In the genomic region with DNA sequence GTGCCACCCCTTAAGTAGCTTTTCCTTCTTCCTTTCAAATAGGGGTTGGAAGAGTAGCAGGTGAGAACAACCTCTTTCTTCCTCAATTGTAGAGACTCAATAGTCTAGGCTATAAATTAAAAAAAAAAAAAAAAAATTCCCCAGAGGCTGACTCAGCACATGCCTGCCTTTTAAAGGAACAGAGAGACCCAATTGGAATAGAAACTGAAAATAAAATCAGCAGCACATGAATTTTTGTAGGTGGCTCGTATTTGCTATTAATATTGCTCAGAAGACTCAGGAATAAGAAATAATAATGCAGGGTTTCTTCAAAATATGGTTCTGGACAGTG, we compare ENCODE assay signal across 8 cellular contexts. TPM values are rescaled to one million over a fixed set of nuclear protein-coding genes. Genes with fewer than 3 reads are reported as not detected.
DNase-seq lines count a peak whose midpoint lies in the region; ATAC-seq, FAIRE-seq and TF ChIP-seq lines count a peak whose summit lies in the region.

No MANE protein-coding gene starts in this region.

- H3K79me2 ChIP-seq in neural progenitor cell (ENCODE audit: low read depth) = peaks cover 100% of the 10 kb centered on the region

- 4% methylated on average over 1 of the region's 1 CpG for WGBS in lower leg skin, 2 donors

- no peak overlapping the region for H2AFZ ChIP-seq in neural progenitor cell (replicated peaks)

- DNase-seq in activated CD4-positive, alpha-beta T cell treated with anti-CD3 and anti-CD28 coated beads for 36 hours = no peak
- no peak for DNase-seq in activated CD4-positive, alpha-beta T cell treated with anti-CD3 and anti-CD28 coated beads, Interleukin-2, amount 50 U/mL, for 1 hour
- peak; percentile 41 for DNase-seq in NCI-H2171 (lab: John Stamatoyannopoulos, UW)
- peak; percentile 25 for DNase-seq in dedifferentiated amniotic fluid mesenchymal stem cell (ENCODE audit: extremely low spot score)
- DNase-seq in neural progenitor cell (ENCODE audit: low spot score) = no peak
- no peak for DNase-seq in NCI-H146 (lab: John Stamatoyannopoulos, UW)
- DNase-seq in lower leg skin (ENCODE audit: low spot score in 2 of 2) = no peak
- DNase-seq in H54 (ENCODE audit: insufficient read length, low spot score) = no peak

- peaks cover 84% of the 10 kb centered on the region for H3K4me1 ChIP-seq in neural progenitor cell

- H4K20me1 ChIP-seq in neural progenitor cell (ENCODE audit: low read depth) = peaks cover 100% of the 10 kb centered on the region

- peak overlapping the region; percentile 72 for H3K4me3 Mint-ChIP-seq in activated CD4-positive, alpha-beta T cell treated with anti-CD3 and anti-CD28 coated beads for 36 hours
- no peak overlapping the region for H3K4me3 Mint-ChIP-seq in neural progenitor cell

- H3K4me1 Mint-ChIP-seq in activated CD4-positive, alpha-beta T cell treated with anti-CD3 and anti-CD28 coated beads for 36 hours = peaks cover 89% of the 10 kb centered on the region
- peaks cover 37% of the 10 kb centered on the region for H3K4me1 Mint-ChIP-seq in neural progenitor cell

- intact Hi-C loops in activated CD4-positive, alpha-beta T cell treated with anti-CD3 and anti-CD28 coated beads for 36 hours (cut with DNase I, micrococcal nuclease) = loop anchor here (1.0 to 5.0 kb wide), 7 partner anchors 19 to 379 kb away; a partner anchor contains a TSS
- intact Hi-C loops in lower leg skin (cut with DNase I; ENCODE audit: low total_unique reads) = no loop called here

- H3F3A ChIP-seq in neural progenitor cell (ENCODE audit: low read depth) = peaks cover 40% of the 10 kb centered on the region

- no peaks in the 10 kb centered on the region for H3K9me3 ChIP-seq in neural progenitor cell (ENCODE audit: low read depth)

- H3K4me3 ChIP-seq in neural progenitor cell (no peak overlapping the region), lower leg skin (ENCODE audit: low read depth, poor library complexity, severe bottlenecking) (no peak overlapping the region)

- H3K27me3 ChIP-seq in neural progenitor cell = no peaks in the 10 kb centered on the region

- no peak overlapping the region for H3K9ac ChIP-seq in neural progenitor cell

- peak overlapping the region; percentile 56 for H3K4me2 ChIP-seq in neural progenitor cell

- no peak for TF ChIP-seq POLR2A in lower leg skin (IDR thresholded peaks at IDR 0.05)
- TF ChIP-seq POLR2A in H54 (IDR thresholded peaks at IDR 0.05; ENCODE audit: low read depth, low read length) = no peak

- ATAC-seq in activated CD4-positive, alpha-beta T cell treated with anti-CD3 and anti-CD28 coated beads for 36 hours = peak; percentile 46

- no peak for FAIRE-seq in H54 (lab: Jason Lieb, UNC)

- peak overlapping the region; percentile 87 for H3K27ac Mint-ChIP-seq in activated CD4-positive, alpha-beta T cell treated with anti-CD3 and anti-CD28 coated beads for 36 hours
- no peak overlapping the region for H3K27ac Mint-ChIP-seq in neural progenitor cell

- H3K27me3 Mint-ChIP-seq in activated CD4-positive, alpha-beta T cell treated with anti-CD3 and anti-CD28 coated beads for 36 hours = no peaks in the 10 kb centered on the region
- no peaks in the 10 kb centered on the region for H3K27me3 Mint-ChIP-seq in neural progenitor cell (ENCODE audit: insufficient read depth, low read depth)

- H3K36me3 ChIP-seq in neural progenitor cell = no peaks in the 10 kb centered on the region

- no peak for TF ChIP-seq CTCF in neural progenitor cell (IDR thresholded peaks at IDR 0.05)
- TF ChIP-seq CTCF in lower leg skin (IDR thresholded peaks at IDR 0.05) = no peak

- H3K36me3 Mint-ChIP-seq in activated CD4-positive, alpha-beta T cell treated with anti-CD3 and anti-CD28 coated beads for 36 hours (ENCODE audit: low read depth) = peaks cover 20% of the 10 kb centered on the region
- peaks cover 5% of the 10 kb centered on the region for H3K36me3 Mint-ChIP-seq in neural progenitor cell

- no peaks in the 10 kb centered on the region for H3K9me3 Mint-ChIP-seq in activated CD4-positive, alpha-beta T cell treated with anti-CD3 and anti-CD28 coated beads for 36 hours (ENCODE audit: low read depth)
- H3K9me3 Mint-ChIP-seq in neural progenitor cell = no peaks in the 10 kb centered on the region

- H3K27ac ChIP-seq in neural progenitor cell = no peak overlapping the region

- POLR2A ChIA-PET in activated CD4-positive, alpha-beta T cell treated with anti-CD3 and anti-CD28 coated beads for 36 hours (lab: Charles Lee) = interaction anchor here (0.7 to 1.7 kb wide), 2 partner anchors 20 to 47 kb away, joined by 3 to 4 read pairs; no protein-coding TSS in a partner anchor

- CTCF ChIA-PET in activated CD4-positive, alpha-beta T cell treated with anti-CD3 and anti-CD28 coated beads for 36 hours (lab: Charles Lee) = interaction anchor here (1.1 to 3.6 kb wide), 2 partner anchors 57 to 87 kb away, joined by 3 to 16 read pairs; no protein-coding TSS in a partner anchor

RNA-seq across cellular contexts. Expression of a gene that starts 19.3 kb away (rescaled TPM):
- 100 to 1,000 TPM; 111 to 124 TPM for total RNA-seq in activated CD4-positive, alpha-beta T cell treated with anti-CD3 and anti-CD28 coated beads for 36 hours
- total RNA-seq in neural progenitor cell (ENCODE audit: low replicate concordance) = 31.6 and 58.9 TPM in 2 replicates
- total RNA-seq in lower leg skin = 10 to 100 TPM; 29.8 to 37.1 (median 31.9) TPM

Comparison
In these comparisons a context has a peak if more than half of its experiments do, and no peak if none do; other contexts are left out.
1. DNase-seq: peak in NCI-H2171 (single experiment) and dedifferentiated amniotic fluid mesenchymal stem cell (single experiment); none in activated CD4-positive, alpha-beta T cell treated with anti-CD3 and anti-CD28 coated beads for 36 hours (single experiment), activated CD4-positive, alpha-beta T cell treated with anti-CD3 and anti-CD28 coated beads, Interleukin-2, amount 50 U/mL, for 1 hour (single experiment), neural progenitor cell (single experiment), NCI-H146 (single experiment), lower leg skin (0 of 2) and H54 (single experiment).